Comparison of ENCODE assay signal across 41 cellular contexts in genomic region chr10:45274364-45274763, GRCh38. TPM values are rescaled to one million over a fixed set of nuclear protein-coding genes. Genes with fewer than 3 reads are reported as not detected.
"Had no signal": no experiment of that assay in that cellular context is flagged by ENCODE, and none has a peak within 500 bp of the region (broad histone marks: within the 10 kb centered on the region; RNA-seq: fewer than 3 reads in every experiment).

No MANE protein-coding gene starts in this region.

- H3K27ac ChIP-seq: adrenal gland, body of pancreas, brain microvascular endothelial cell, breast epithelium, cardiac muscle cell had no signal

- H3K27me3 ChIP-seq: adrenal gland, body of pancreas, brain microvascular endothelial cell, breast epithelium, cardiac muscle cell had no signal

- DNase-seq: activated effector memory CD4-positive, alpha-beta T cell treated with anti-CD3 and anti-CD28 coated beads, Interleukin-2, amount 50 U/mL, for 16 hours; activated effector memory CD4-positive, alpha-beta T cell treated with Interleukin-2 at 50 U/mL for 16 hours; activated gamma-delta T cell; activated gamma-delta T cell treated with Interleukin-2 at 50 U/mL for 16 hours; activated naive CD4-positive, alpha-beta T cell; activated naive CD4-positive, alpha-beta T cell treated with anti-CD3 and anti-CD28 coated beads for 36 hours; activated naive CD4-positive, alpha-beta T cell treated with anti-CD3 and anti-CD28 coated beads, Interleukin-2, amount 10 ng/mL, durations not matched to agents 7 days and 5 days; activated naive CD4-positive, alpha-beta T cell treated with anti-CD3 and anti-CD28 coated beads, Interleukin-2, amount 50 U/mL, for 16 hours; activated naive CD4-positive, alpha-beta T cell treated with Interleukin-2 at 50 U/mL for 16 hours; activated naive CD8-positive, alpha-beta T cell treated with anti-CD3 and anti-CD28 coated beads for 36 hours; activated naive CD8-positive, alpha-beta T cell treated with anti-CD3 and anti-CD28 coated beads, Interleukin-2, amount 10 ng/mL, durations not matched to agents 7 days and 5 days; activated naive CD8-positive, alpha-beta T cell treated with anti-CD3 and anti-CD28 coated beads, Interleukin-2, amount 50 U/mL, for 24 hours; activated T-cell treated with anti-CD3 and anti-CD28 coated beads, Interleukin-2, amount 50 U/mL, for 1 hour; activated T-cell treated with anti-CD3 and anti-CD28 coated beads, Interleukin-2, amount 50 U/mL, for 24 hours; activated T-cell treated with anti-CD3 and anti-CD28 coated beads, Interleukin-2, amount 50 U/mL, for 4 hours; activated T-cell treated with anti-CD3 and anti-CD28 coated beads, Interleukin-2, amount 50 U/mL, for 48 hours; activated T-cell treated with anti-CD3 and anti-CD28 coated beads, Interleukin-2, amount 50 U/mL, for 72 hours; adrenal gland; amniotic stem cell; amygdala; anterior cingulate cortex; aorta; body of pancreas; brain microvascular endothelial cell; caudate nucleus; central memory CD4-positive, alpha-beta T cell; cerebellar nuclear complex had no signal

- H3K36me3 Mint-ChIP-seq: activated naive CD4-positive, alpha-beta T cell treated with anti-CD3 and anti-CD28 coated beads, Interleukin-2, amount 10 ng/mL, durations not matched to agents 7 days and 5 days; activated naive CD4-positive, alpha-beta T cell treated with anti-CD3 and anti-CD28 coated beads, Interleukin-2, amount 50 U/mL, for 24 hours; activated naive CD8-positive, alpha-beta T cell; activated naive CD8-positive, alpha-beta T cell treated with anti-CD3 and anti-CD28 coated beads for 36 hours; activated naive CD8-positive, alpha-beta T cell treated with anti-CD3 and anti-CD28 coated beads, Interleukin-2, amount 10 ng/mL, durations not matched to agents 7 days and 5 days; brain had no signal

- H3K4me3 ChIP-seq: adrenal gland, body of pancreas, breast epithelium, cardiac muscle cell had no signal

- H3K27me3 Mint-ChIP-seq: activated naive CD8-positive, alpha-beta T cell treated with anti-CD3 and anti-CD28 coated beads for 36 hours had no signal

- H3K4me1 Mint-ChIP-seq: activated naive CD4-positive, alpha-beta T cell treated with anti-CD3 and anti-CD28 coated beads, Interleukin-2, amount 10 ng/mL, durations not matched to agents 7 days and 5 days; activated naive CD4-positive, alpha-beta T cell treated with anti-CD3 and anti-CD28 coated beads, Interleukin-2, amount 50 U/mL, for 24 hours; activated naive CD8-positive, alpha-beta T cell treated with anti-CD3 and anti-CD28 coated beads for 36 hours; activated naive CD8-positive, alpha-beta T cell treated with anti-CD3 and anti-CD28 coated beads, Interleukin-2, amount 10 ng/mL, durations not matched to agents 7 days and 5 days; activated naive CD8-positive, alpha-beta T cell treated with anti-CD3 and anti-CD28 coated beads, Interleukin-2, amount 50 U/mL, for 24 hours; activated T-helper 17 cell treated with anti-CD3 and anti-CD28 coated beads, Interleukin-2, amount 50 U/mL, for 72 hours; central memory CD8-positive, alpha-beta T cell had no signal

- H3K36me3 ChIP-seq: adrenal gland, brain microvascular endothelial cell, breast epithelium, cardiac muscle cell had no signal

- FAIRE-seq: astrocyte, bronchial epithelial cell had no signal

- H3K27ac Mint-ChIP-seq: activated naive CD4-positive, alpha-beta T cell treated with anti-CD3 and anti-CD28 coated beads for 36 hours; activated naive CD4-positive, alpha-beta T cell treated with anti-CD3 and anti-CD28 coated beads, Interleukin-2, amount 10 ng/mL, durations not matched to agents 7 days and 5 days; activated naive CD4-positive, alpha-beta T cell treated with anti-CD3 and anti-CD28 coated beads, Interleukin-2, amount 50 U/mL, for 24 hours; activated naive CD4-positive, alpha-beta T cell treated with anti-CD3 and anti-CD28 coated beads, Interleukin-2, amount 50 U/mL, for 72 hours; activated naive CD8-positive, alpha-beta T cell; activated naive CD8-positive, alpha-beta T cell treated with anti-CD3 and anti-CD28 coated beads for 36 hours; activated naive CD8-positive, alpha-beta T cell treated with anti-CD3 and anti-CD28 coated beads, Interleukin-2, amount 10 ng/mL, durations not matched to agents 7 days and 5 days; activated naive CD8-positive, alpha-beta T cell treated with anti-CD3 and anti-CD28 coated beads, Interleukin-2, amount 50 U/mL, for 24 hours; activated T-cell treated with anti-CD3 and anti-CD28 coated beads, Interleukin-2, amount 50 U/mL, for 24 hours; activated T-cell treated with anti-CD3 and anti-CD28 coated beads, Interleukin-2, amount 50 U/mL, for 72 hours; activated T-helper 1 cell treated with anti-CD3 and anti-CD28 coated beads, Interleukin-12 subunit alpha, Interleukin-12 subunit beta, Interleukin-2, Interleukin-4 antibody, amounts not matched to agents 30 ng/mL and 10 ng/mL and 1 ng/mL, durations not matched to agents 14 hours and 24 hours and 36 hours; activated T-helper 17 cell treated with anti-CD3 and anti-CD28 coated beads, Interleukin-2, amount 50 U/mL, for 72 hours; activated T-helper 2 cell treated with anti-CD3 and anti-CD28 coated beads, Interferon-gamma antibody, Interleukin-2, Interleukin-4, amounts not matched to agents 10 μg/mL and 5 μg/mL and 100 μg/mL, durations not matched to agents 14 hours and 24 hours and 36 hours; brain had no signal

- H3K4me3 Mint-ChIP-seq: activated naive CD4-positive, alpha-beta T cell treated with anti-CD3 and anti-CD28 coated beads for 36 hours; activated naive CD4-positive, alpha-beta T cell treated with anti-CD3 and anti-CD28 coated beads, Interleukin-2, amount 10 ng/mL, durations not matched to agents 7 days and 5 days; activated naive CD4-positive, alpha-beta T cell treated with anti-CD3 and anti-CD28 coated beads, Interleukin-2, amount 50 U/mL, for 24 hours; activated naive CD8-positive, alpha-beta T cell; activated naive CD8-positive, alpha-beta T cell treated with anti-CD3 and anti-CD28 coated beads for 36 hours; activated naive CD8-positive, alpha-beta T cell treated with anti-CD3 and anti-CD28 coated beads, Interleukin-2, amount 10 ng/mL, durations not matched to agents 7 days and 5 days; activated naive CD8-positive, alpha-beta T cell treated with anti-CD3 and anti-CD28 coated beads, Interleukin-2, amount 50 U/mL, for 24 hours; activated T-cell treated with anti-CD3 and anti-CD28 coated beads, Interleukin-2, amount 50 U/mL, for 24 hours; activated T-cell treated with anti-CD3 and anti-CD28 coated beads, Interleukin-2, amount 50 U/mL, for 4 hours; activated T-cell treated with anti-CD3 and anti-CD28 coated beads, Interleukin-2, amount 50 U/mL, for 72 hours; activated T-helper 1 cell treated with anti-CD3 and anti-CD28 coated beads, Interleukin-12 subunit alpha, Interleukin-12 subunit beta, Interleukin-2, Interleukin-4 antibody, amounts not matched to agents 30 ng/mL and 10 ng/mL and 1 ng/mL, durations not matched to agents 14 hours and 24 hours and 36 hours; activated T-helper 17 cell treated with anti-CD3 and anti-CD28 coated beads, Interleukin-2, amount 50 U/mL, for 72 hours; brain; central memory CD8-positive, alpha-beta T cell had no signal

- H3K9me3 Mint-ChIP-seq: activated naive CD4-positive, alpha-beta T cell treated with anti-CD3 and anti-CD28 coated beads for 36 hours; activated naive CD4-positive, alpha-beta T cell treated with anti-CD3 and anti-CD28 coated beads, Interleukin-2, amount 10 ng/mL, durations not matched to agents 7 days and 5 days; activated naive CD4-positive, alpha-beta T cell treated with anti-CD3 and anti-CD28 coated beads, Interleukin-2, amount 50 U/mL, for 72 hours; activated naive CD8-positive, alpha-beta T cell treated with anti-CD3 and anti-CD28 coated beads, Interleukin-2, amount 50 U/mL, for 24 hours; activated T-cell treated with anti-CD3 and anti-CD28 coated beads, Interleukin-2, amount 50 U/mL, for 24 hours; activated T-cell treated with anti-CD3 and anti-CD28 coated beads, Interleukin-2, amount 50 U/mL, for 4 hours; activated T-helper 1 cell treated with anti-CD3 and anti-CD28 coated beads, Interleukin-12 subunit alpha, Interleukin-12 subunit beta, Interleukin-2, Interleukin-4 antibody, amounts not matched to agents 30 ng/mL and 10 ng/mL and 1 ng/mL, durations not matched to agents 14 hours and 24 hours and 36 hours; activated T-helper 17 cell treated with anti-CD3 and anti-CD28 coated beads, Interleukin-2, amount 50 U/mL, for 72 hours; activated T-helper 2 cell treated with anti-CD3 and anti-CD28 coated beads, Interferon-gamma antibody, Interleukin-2, Interleukin-4, amounts not matched to agents 10 μg/mL and 5 μg/mL and 100 μg/mL, durations not matched to agents 14 hours and 24 hours and 36 hours; central memory CD8-positive, alpha-beta T cell had no signal

- ATAC-seq: activated naive CD4-positive, alpha-beta T cell treated with anti-CD3 and anti-CD28 coated beads, Interleukin-2, amount 50 U/mL, for 72 hours; activated naive CD8-positive, alpha-beta T cell treated with anti-CD3 and anti-CD28 coated beads, Interleukin-2, amount 50 U/mL, for 24 hours; activated T-cell treated with anti-CD3 and anti-CD28 coated beads, Interleukin-2, amount 50 U/mL, for 4 hours; activated T-cell treated with anti-CD3 and anti-CD28 coated beads, Interleukin-2, amount 50 U/mL, for 72 hours; activated T-helper 17 cell treated with anti-CD3 and anti-CD28 coated beads, Interleukin-2, amount 50 U/mL, for 72 hours; body of pancreas had no signal

- H3K4me1 ChIP-seq: adrenal gland, body of pancreas, breast epithelium had no signal

- H3K9me3 ChIP-seq: adrenal gland, body of pancreas, breast epithelium had no signal

RNA-seq across cellular contexts. Expression of gene OR13A1, which starts 41.0 kb away (rescaled TPM):
- total RNA-seq: activated naive CD4-positive, alpha-beta T cell treated with anti-CD3 and anti-CD28 coated beads for 36 hours; activated naive CD4-positive, alpha-beta T cell treated with anti-CD3 and anti-CD28 coated beads, Interleukin-2, amount 50 U/mL, for 72 hours; activated naive CD8-positive, alpha-beta T cell treated with anti-CD3 and anti-CD28 coated beads for 36 hours; activated T-cell treated with anti-CD3 and anti-CD28 coated beads, Interleukin-2, amount 50 U/mL, for 4 hours; activated T-cell treated with anti-CD3 and anti-CD28 coated beads, Interleukin-2, amount 50 U/mL, for 72 hours; activated T-helper 1 cell treated with anti-CD3 and anti-CD28 coated beads, Interleukin-12 subunit alpha, Interleukin-12 subunit beta, Interleukin-2, Interleukin-4 antibody, amounts not matched to agents 30 ng/mL and 10 ng/mL and 1 ng/mL, durations not matched to agents 14 hours and 24 hours and 36 hours; activated T-helper 17 cell treated with anti-CD3 and anti-CD28 coated beads, Interleukin-2, amount 50 U/mL, for 72 hours; activated T-helper 2 cell treated with anti-CD3 and anti-CD28 coated beads, Interferon-gamma antibody, Interleukin-2, Interleukin-4, amounts not matched to agents 10 μg/mL and 5 μg/mL and 100 μg/mL, durations not matched to agents 14 hours and 24 hours and 36 hours; aorta; astrocyte; body of pancreas; bronchial epithelial cell; cardiac septum; chondrocyte had no signal
- polyA plus RNA-seq: aorta had no signal
